In the genomic region with DNA sequence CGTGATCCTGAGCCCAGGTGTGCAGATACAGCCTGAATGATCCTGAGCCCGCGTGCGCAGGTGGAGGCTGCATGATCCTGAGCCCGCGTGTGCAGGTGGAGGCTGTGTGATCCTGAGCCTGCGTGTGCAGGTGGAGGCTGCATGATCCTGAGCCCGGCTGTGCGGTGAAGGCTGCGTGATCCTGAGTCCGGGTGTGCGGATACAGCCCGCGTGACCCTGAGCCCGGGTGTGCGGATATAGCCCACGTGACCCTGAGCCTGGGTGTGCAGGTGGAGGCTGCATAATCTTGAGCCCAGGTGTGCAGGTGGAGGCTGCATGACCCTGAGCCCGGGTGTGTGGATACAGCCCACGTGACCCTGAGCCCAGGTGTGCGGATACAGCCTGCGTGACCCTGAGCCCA, we compare ENCODE assay signal across 28 cellular contexts.
"Had no signal": no experiment of that assay in that cellular context is flagged by ENCODE, and none has a peak within 500 bp of the region (broad histone marks: within the 10 kb centered on the region; RNA-seq: fewer than 3 reads in every experiment).

No MANE protein-coding gene starts in this region.

- H3K27me3 ChIP-seq: left lung, neutrophil, spleen, suprapubic skin, tibial artery, uterus had no signal

- DNase-seq: hypothalamus; immature natural killer cell; kidney; left colon; left lung; lower lobe of right lung; mammary epithelial cell; mesenchymal stem cell; naive thymus-derived CD8-positive, alpha-beta T cell; occipital lobe; psoas muscle; small intestine; spleen; stimulated activated CD4-positive, alpha-beta T cell treated with anti-CD3 and anti-CD28 coated beads, Interleukin-4, amount 100 ng/mL, for 24 hours; stimulated activated naive CD4-positive, alpha-beta T cell; tibial artery; uterus had no signal

- H3K4me3 Mint-ChIP-seq: immature natural killer cell; naive thymus-derived CD8-positive, alpha-beta T cell; nephron; neural crest cell; stimulated activated effector memory CD8-positive, alpha-beta T cell treated with anti-CD3 and anti-CD28 coated beads, Interleukin-12 subunit alpha, Interleukin-12 subunit beta, amount 100 ng/mL, for 72 hours; stimulated activated naive CD8-positive, alpha-beta T cell treated with anti-CD3 and anti-CD28 coated beads, Interleukin-15, Interleukin-2, amounts not matched to agents 100 ng/mL and 50 ng/mL, for 24 hours; type B pancreatic cell had no signal

- H3K27me3 Mint-ChIP-seq: naive thymus-derived CD8-positive, alpha-beta T cell; stimulated activated naive CD8-positive, alpha-beta T cell treated with anti-CD3 and anti-CD28 coated beads, Interleukin-15, Interleukin-2, amounts not matched to agents 100 ng/mL and 50 ng/mL, for 24 hours; type B pancreatic cell had no signal

- H3K4me3 ChIP-seq: left lung, lower lobe of right lung, psoas muscle, spleen, suprapubic skin, thoracic aorta, tibial artery, uterus had no signal

- H3K27ac Mint-ChIP-seq: nephron; stimulated activated effector memory CD8-positive, alpha-beta T cell treated with anti-CD3 and anti-CD28 coated beads, Interleukin-12 subunit alpha, Interleukin-12 subunit beta, amount 100 ng/mL, for 72 hours; stimulated activated naive CD8-positive, alpha-beta T cell treated with anti-CD3 and anti-CD28 coated beads, Interleukin-15, Interleukin-2, amounts not matched to agents 100 ng/mL and 50 ng/mL, for 24 hours; type B pancreatic cell had no signal

- H3K4me1 ChIP-seq: uterus had no signal

- H3K36me3 ChIP-seq: neutrophil, thoracic aorta, uterus had no signal

- H3K9me3 Mint-ChIP-seq: immature natural killer cell; naive thymus-derived CD8-positive, alpha-beta T cell; nephron; neural crest cell; stimulated activated effector memory CD8-positive, alpha-beta T cell treated with anti-CD3 and anti-CD28 coated beads, Interleukin-12 subunit alpha, Interleukin-12 subunit beta, amount 100 ng/mL, for 72 hours; stimulated activated naive CD8-positive, alpha-beta T cell treated with anti-CD3 and anti-CD28 coated beads, Interleukin-15, Interleukin-2, amounts not matched to agents 100 ng/mL and 50 ng/mL, for 24 hours; type B pancreatic cell had no signal

- FAIRE-seq: islet of Langerhans, kidney, small intestine had no signal

- H3K9ac ChIP-seq: parathyroid adenoma had no signal

- H3K9me3 ChIP-seq: left lung, lower lobe of right lung, neutrophil, psoas muscle, spleen, suprapubic skin, thoracic aorta, tibial artery, uterus had no signal

- H3K27ac ChIP-seq: left lung, lower lobe of right lung, neutrophil, parathyroid adenoma, psoas muscle, spleen, suprapubic skin, thoracic aorta, tibial artery, uterus had no signal

- H2AFZ ChIP-seq: parathyroid adenoma had no signal

- ATAC-seq: left lung; lower lobe of right lung; naive thymus-derived CD8-positive, alpha-beta T cell; psoas muscle; sciatic nerve; stimulated activated effector memory CD8-positive, alpha-beta T cell treated with anti-CD3 and anti-CD28 coated beads, Interleukin-12 subunit alpha, Interleukin-12 subunit beta, amount 100 ng/mL, for 72 hours had no signal
